In genomic region chrX:94831364-94831763, GRCh38 we compare ENCODE assay signal across 9 cellular contexts.
DNase-seq lines count a peak whose midpoint lies in the region; ATAC-seq and TF ChIP-seq lines count a peak whose summit lies in the region.
"Had no signal": no experiment of that assay in that cellular context is flagged by ENCODE, and none has a peak within 500 bp of the region (broad histone marks: within the 10 kb centered on the region; RNA-seq: fewer than 3 reads in every experiment).

No MANE protein-coding gene starts in this region.

- no peaks in the 10 kb centered on the region for H3K36me3 ChIP-seq in KMS-11 (ENCODE audit: insufficient read depth)
- no peaks in the 10 kb centered on the region for H3K36me3 ChIP-seq in adipocyte (ENCODE audit: control insufficient read depth, insufficient read depth, low read length, severe bottlenecking)

- H3K9ac ChIP-seq in KMS-11 (no peak overlapping the region), adipocyte (ENCODE audit: low read length) (no peak overlapping the region)

- peak; percentile 58; the same call in 1 of the 2 replicates for TF ChIP-seq CTCF in KMS-11 (conservative IDR thresholded peaks at IDR 0.05; ENCODE audit: low read depth, low read length)

- H3K79me2 ChIP-seq in KMS-11 (ENCODE audit: insufficient read depth, low read depth) = no peaks in the 10 kb centered on the region

- ATAC-seq in GM21529 (IDR thresholded peaks at IDR 0.05; ENCODE audit: unreplicated experiment) = no peak
- ATAC-seq: T-helper 17 cell had no signal

- no peak overlapping the region for H3K4me2 ChIP-seq in KMS-11

- H3K27ac ChIP-seq in KMS-11 = no peak overlapping the region

- H4K20me1 ChIP-seq in KMS-11 (ENCODE audit: insufficient read depth) = no peaks in the 10 kb centered on the region

- H2AFZ ChIP-seq in KMS-11 (ENCODE audit: low read depth) = no peak overlapping the region

- H3K4me3 ChIP-seq in KMS-11 (IDR thresholded peaks at IDR 0.05; ENCODE audit: insufficient read depth, low read depth, low read length) (no peak overlapping the region), adipocyte (ENCODE audit: low read length) (no peak overlapping the region)

- DNase-seq in GM04504 (ENCODE audit: low read depth) (peak; percentile 0), adipocyte (ENCODE audit: low read depth) (peak; percentile 38), midbrain (lab: John Stamatoyannopoulos, UW) (peak; percentile 7), NCI-H2227 treated with DMSO at 0.1 percent for 48 hours (lab: John Stamatoyannopoulos, UW) (no peak), GM19240 (ENCODE audit: insufficient read length, low spot score) (no peak)
- DNase-seq: stimulated activated CD4-positive, alpha-beta T cell treated with anti-CD3 and anti-CD28 coated beads, Interleukin-15, amount 100 ng/mL, for 24 hours; T-helper 17 cell had no signal

- H3K4me1 ChIP-seq in KMS-11 (ENCODE audit: low read depth, poor library complexity, severe bottlenecking) = no peaks in the 10 kb centered on the region
- peaks cover 8% of the 10 kb centered on the region for H3K4me1 ChIP-seq in adipocyte (ENCODE audit: control insufficient read depth, insufficient read depth, low read length)

- no peaks in the 10 kb centered on the region for H3K27me3 ChIP-seq in KMS-11 (ENCODE audit: insufficient read depth, low read depth)
- no peaks in the 10 kb centered on the region for H3K27me3 ChIP-seq in adipocyte (replicated peaks; ENCODE audit: control insufficient read depth, insufficient read depth, low read length)

- no peaks in the 10 kb centered on the region for H3K9me3 ChIP-seq in adipocyte (ENCODE audit: control insufficient read depth, low read length)

Comparison
In these comparisons a context has a peak if more than half of its experiments do, and no peak if none do; other contexts are left out.
1. DNase-seq: peak in GM04504 (single experiment), adipocyte (single experiment) and midbrain (single experiment); none in NCI-H2227 treated with DMSO at 0.1 percent for 48 hours (single experiment) and GM19240 (single experiment).